Comparison of ENCODE assay signal across 8 cellular contexts in the genomic region with DNA sequence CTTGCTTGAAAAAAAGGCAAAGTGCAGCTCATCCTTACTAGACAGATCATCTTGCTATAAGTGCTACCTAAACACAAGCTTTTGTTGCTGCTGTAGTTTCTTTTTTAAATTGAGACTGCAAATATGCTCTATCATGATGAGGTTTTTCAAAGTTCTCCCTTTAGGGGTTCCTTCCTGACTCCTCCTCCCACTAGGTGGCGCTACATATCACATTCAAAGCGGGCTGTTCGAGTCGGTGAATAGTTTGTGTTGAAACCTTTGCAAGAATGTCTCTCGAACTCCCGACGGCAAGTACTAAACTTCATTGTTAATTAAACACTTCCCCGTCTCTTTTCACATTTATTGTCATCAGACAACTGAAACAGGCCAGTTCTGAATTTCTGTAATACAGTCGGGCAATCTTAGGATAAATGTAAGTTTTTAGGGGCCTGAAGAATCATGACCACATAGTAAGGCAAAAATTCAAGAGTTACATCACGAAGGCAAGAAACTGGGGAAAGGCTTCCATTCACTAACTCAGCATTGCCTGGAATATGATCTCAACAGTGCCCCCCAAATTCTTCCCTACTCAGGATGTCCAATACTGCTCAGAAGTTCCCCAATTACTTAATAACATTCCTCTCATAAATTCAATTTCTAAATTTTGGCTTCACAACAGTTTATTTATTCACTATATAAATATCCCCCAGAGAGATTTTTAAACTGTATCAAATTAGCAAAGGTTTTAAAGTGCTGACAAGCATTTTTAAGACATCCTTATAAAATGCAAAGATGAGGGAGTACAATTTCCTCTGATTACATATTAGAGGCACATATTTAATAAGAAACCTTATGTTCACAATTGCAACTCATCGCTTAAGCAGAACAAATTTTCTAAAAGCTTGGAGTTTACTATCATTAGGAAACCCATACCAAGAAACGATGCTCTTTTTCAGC. TPM values are rescaled to one million over a fixed set of nuclear protein-coding genes. Genes with fewer than 3 reads are reported as not detected.
DNase-seq lines count a peak whose midpoint lies in the region; ATAC-seq and TF ChIP-seq lines count a peak whose summit lies in the region.

No MANE protein-coding gene starts in this region.

- 23 to 24% methylated on average over 12 of the region's 12 CpGs for WGBS in testis, 2 donors

- H3K9me3 ChIP-seq in ES-I3 (ENCODE audit: control insufficient read depth, insufficient read depth, low read length): no peaks in the 10 kb centered on the region
- H3K9me3 ChIP-seq in testis: no peaks in the 10 kb centered on the region

- H3K4me3 ChIP-seq in fibroblast of pulmonary artery (replicated peaks; ENCODE audit: low read depth, low read length): no peak overlapping the region
- H3K4me3 ChIP-seq in testis: no peak overlapping the region

- H3K36me3 ChIP-seq in ES-I3 (ENCODE audit: insufficient read depth, low read length) (no peaks in the 10 kb centered on the region), testis (ENCODE audit: low read depth, missing control alignments) (no peaks in the 10 kb centered on the region)

- TF ChIP-seq CTCF in fibroblast of pulmonary artery (IDR thresholded peaks at IDR 0.05; ENCODE audit: low read length, missing control alignments) (peak; percentile 92), testis (IDR thresholded peaks at IDR 0.05) (peak; percentile 80 to 97 (median 88))

- H3K4me1 ChIP-seq in ES-I3 (ENCODE audit: insufficient read depth, low read length): peaks cover 5% of the 10 kb centered on the region; the same call in 1 of the 2 replicates
- no peaks in the 10 kb centered on the region for H3K4me1 ChIP-seq in testis

- intact Hi-C loops in testis (cut with DNase I; ENCODE audit: low total_unique reads): loop anchor here (10.0 kb wide), 1 partner anchor 710 kb away; the partner anchor contains the start of gene HS3ST3B1

- H3K27ac ChIP-seq in testis: no peak overlapping the region

- peak overlapping the region; percentile 14 for H3K9ac ChIP-seq in ES-I3 (ENCODE audit: low read depth, low read length)

- peak; percentile 83 for DNase-seq in HS-5 (ENCODE audit: low read depth)
- DNase-seq in RKO (ENCODE audit: low spot score): peak; percentile 80
- DNase-seq in activated T-helper 1 cell treated with Interleukin-2 at 50 U/mL for 16 hours (ENCODE audit: low read depth): peak; percentile 71
- DNase-seq in fibroblast of pulmonary artery (ENCODE audit: low read depth): peak; percentile 92
- peak; percentile 67 for DNase-seq in non-pigmented ciliary epithelial cell (ENCODE audit: low read depth)
- peak; percentile 92 for DNase-seq in testis

- no peaks in the 10 kb centered on the region for H3K27me3 ChIP-seq in testis

- no peak for TF ChIP-seq POLR2A in testis (IDR thresholded peaks at IDR 0.05)

- no peak for ATAC-seq in GM18870 (IDR thresholded peaks at IDR 0.05; ENCODE audit: unreplicated experiment)

RNA-seq across cellular contexts. Expression of gene HS3ST3A1, which starts 6.7 kb away (rescaled TPM):
- 1 to 10 TPM; 5.8 to 5.9 TPM for total RNA-seq in testis
- 3.9 TPM for polyA plus RNA-seq in testis (ENCODE audit: insufficient read depth, low read depth, low replicate concordance)
